In the genomic region with DNA sequence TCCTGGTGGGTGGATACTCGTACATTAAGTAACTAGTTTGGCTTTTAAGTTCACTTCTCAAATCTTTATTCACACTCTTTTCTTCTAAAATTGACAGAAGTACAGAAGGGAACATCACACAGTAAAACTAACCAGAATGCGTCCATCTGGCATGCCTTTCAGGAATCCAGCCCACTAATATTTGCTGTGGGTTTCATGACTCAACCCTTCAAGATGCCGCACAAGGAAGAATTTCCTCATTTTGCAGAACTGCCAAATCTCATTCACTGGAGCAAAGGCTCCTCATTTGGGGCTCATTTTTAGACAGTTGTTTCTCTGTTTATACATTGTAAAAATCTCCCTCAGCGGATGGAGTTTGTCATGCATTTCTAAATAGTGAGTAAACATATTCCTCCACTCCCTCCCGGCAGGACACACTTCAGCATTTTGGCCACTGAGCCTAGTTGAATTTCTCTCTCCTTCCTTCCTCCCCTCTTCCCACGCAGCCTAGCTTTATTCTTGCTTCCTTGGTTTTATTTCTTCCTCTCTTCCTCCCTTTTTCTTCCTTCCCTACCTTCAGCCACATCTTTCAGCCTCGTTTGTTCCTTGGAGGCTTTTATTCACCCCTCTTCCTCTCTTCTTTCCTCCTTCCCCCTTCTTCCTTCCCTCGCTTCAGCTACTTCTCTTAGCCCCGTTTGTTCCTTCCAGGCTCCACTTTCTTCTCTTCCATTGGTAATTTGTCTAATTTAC, we compare ENCODE assay signal across 8 cellular contexts.
DNase-seq lines count a peak whose midpoint lies in the region; ATAC-seq and TF ChIP-seq lines count a peak whose summit lies in the region.

No MANE protein-coding gene starts in this region.

- H3K9me3 ChIP-seq in cardiac muscle cell (ENCODE audit: low read depth): no peaks in the 10 kb centered on the region
- no peaks in the 10 kb centered on the region for H3K9me3 ChIP-seq in trophoblast cell (ENCODE audit: insufficient read depth, low read depth, low read length)

- no peak overlapping the region for H2BK12ac ChIP-seq in trophoblast cell (ENCODE audit: low read length)

- WGBS in trophoblast cell (ENCODE audit: extremely low coverage, insufficient coverage, insufficient read length): no CpG with 5 or more reads among the region's 9 CpGs

- H2AK5ac ChIP-seq in trophoblast cell (ENCODE audit: low read length): no peak overlapping the region

- peaks cover 0 to 8% (median 0%) of the 10 kb centered on the region in 7 donors for H3K9me3 Mint-ChIP-seq in CD14-positive monocyte
- no peaks in the 10 kb centered on the region for H3K9me3 Mint-ChIP-seq in activated CD8-positive, alpha-beta T cell treated with anti-CD3 and anti-CD28 coated beads for 36 hours

- H4K8ac ChIP-seq in trophoblast cell (ENCODE audit: low read depth, low read length): no peak overlapping the region

- peak overlapping the region; percentile 63 to 84 (median 81) for H3K27ac Mint-ChIP-seq in CD14-positive monocyte
- no peak overlapping the region for H3K27ac Mint-ChIP-seq in activated CD8-positive, alpha-beta T cell treated with anti-CD3 and anti-CD28 coated beads for 36 hours

- H3K4ac ChIP-seq in trophoblast cell (ENCODE audit: low read depth, low read length): no peak overlapping the region

- H3K36me3 ChIP-seq in cardiac muscle cell (no peaks in the 10 kb centered on the region), trophoblast cell (ENCODE audit: control insufficient read depth in 1 of 2, insufficient read depth in 2 of 2, low read length in 2 of 2) (no peaks in the 10 kb centered on the region)

- ATAC-seq in activated CD8-positive, alpha-beta T cell treated with anti-CD3 and anti-CD28 coated beads for 36 hours: no peak
- ATAC-seq in HG03342 (IDR thresholded peaks at IDR 0.05; ENCODE audit: unreplicated experiment): no peak
- no peak for ATAC-seq in HG03159 (IDR thresholded peaks at IDR 0.05; ENCODE audit: unreplicated experiment)
- no peak for ATAC-seq in HG02642 (IDR thresholded peaks at IDR 0.05; ENCODE audit: poor library complexity, unreplicated experiment)

- H3K27ac ChIP-seq in cardiac muscle cell (no peak overlapping the region), trophoblast cell (ENCODE audit: low read depth, low read length) (peak overlapping the region; percentile 54)

- H3K27me3 ChIP-seq in cardiac muscle cell (no peaks in the 10 kb centered on the region), trophoblast cell (ENCODE audit: insufficient read depth, low read length) (no peaks in the 10 kb centered on the region)

- CTCF ChIA-PET in activated CD8-positive, alpha-beta T cell treated with anti-CD3 and anti-CD28 coated beads for 36 hours (lab: Charles Lee): interaction anchor here (1.1 kb wide), 1 partner anchor 18 kb away, joined by 3 read pairs; no protein-coding TSS in a partner anchor

- peaks cover 10% of the 10 kb centered on the region for H3K4me1 ChIP-seq in cardiac muscle cell (ENCODE audit: low read depth)
- peaks cover 0 to 5% of the 10 kb centered on the region in 2 experiments for H3K4me1 ChIP-seq in trophoblast cell (ENCODE audit: control insufficient read depth in 1 of 2, insufficient read depth in 2 of 2, low read length in 2 of 2)

- POLR2A ChIA-PET in activated CD8-positive, alpha-beta T cell treated with anti-CD3 and anti-CD28 coated beads for 36 hours (lab: Charles Lee): no interaction called here

- H2BK5ac ChIP-seq in trophoblast cell (ENCODE audit: low read depth, low read length, poor library complexity): no peak overlapping the region

- DNase-seq in CD14-positive monocyte (ENCODE audit: low spot score) (no peak), cardiac muscle cell (ENCODE audit: low read depth in 1 of 2, low spot score in 1 of 2) (peak in 1 of 2 donors; percentile 97), trophoblast cell (peak; percentile 62 to 85)
- DNase-seq in Jurkat, Clone E6-1 (ENCODE audit: low read depth, low spot score): no peak
- no peak for DNase-seq in activated CD8-positive, alpha-beta T cell treated with anti-CD3 and anti-CD28 coated beads for 36 hours

- H3K4me1 Mint-ChIP-seq in CD14-positive monocyte: peaks cover 33% of the 10 kb centered on the region
- peaks cover 12% of the 10 kb centered on the region for H3K4me1 Mint-ChIP-seq in activated CD8-positive, alpha-beta T cell treated with anti-CD3 and anti-CD28 coated beads for 36 hours (ENCODE audit: low read depth)

- peak overlapping the region; percentile 25 for H2BK120ac ChIP-seq in trophoblast cell (ENCODE audit: insufficient read depth, low read length, poor library complexity)

- H3K79me2 ChIP-seq in trophoblast cell (ENCODE audit: control insufficient read depth, insufficient read depth, low read length, poor library complexity): peaks cover 3% of the 10 kb centered on the region

- peaks cover 11 to 18% (median 14%) of the 10 kb centered on the region in 3 donors for H3K27me3 Mint-ChIP-seq in CD14-positive monocyte (ENCODE audit: low read depth in 3 of 3)
- H3K27me3 Mint-ChIP-seq in activated CD8-positive, alpha-beta T cell treated with anti-CD3 and anti-CD28 coated beads for 36 hours: peaks cover 21% of the 10 kb centered on the region

- H3K79me1 ChIP-seq in trophoblast cell (ENCODE audit: low read length): peaks cover 7% of the 10 kb centered on the region

- intact Hi-C loops in CD14-positive monocyte (cut with micrococcal nuclease): loop anchor here in 1 of 2 donors (10.0 kb wide), 1 partner anchor 105 kb away; no protein-coding TSS in a partner anchor
- intact Hi-C loops in activated CD8-positive, alpha-beta T cell treated with anti-CD3 and anti-CD28 coated beads for 36 hours (cut with micrococcal nuclease): no loop called here

- H3K18ac ChIP-seq in trophoblast cell (ENCODE audit: low read length): no peak overlapping the region

- peak overlapping the region; percentile 83 for H3K4me2 ChIP-seq in trophoblast cell (ENCODE audit: low read length)

- H2AFZ ChIP-seq in trophoblast cell (ENCODE audit: insufficient read depth, low read length, poor library complexity): no peak overlapping the region

- H3K14ac ChIP-seq in trophoblast cell (ENCODE audit: low read length): no peak overlapping the region

- no peak overlapping the region for H4K91ac ChIP-seq in trophoblast cell (ENCODE audit: low read depth, low read length)

- TF ChIP-seq CTCF in CD14-positive monocyte (IDR thresholded peaks at IDR 0.05): no peak
- TF ChIP-seq CTCF in activated CD8-positive, alpha-beta T cell treated with anti-CD3 and anti-CD28 coated beads for 36 hours (IDR thresholded peaks at IDR 0.05): no peak
- TF ChIP-seq CTCF in cardiac muscle cell (IDR thresholded peaks at IDR 0.05; ENCODE audit: low read depth, low read length): no peak

- no peak overlapping the region for H3K9ac ChIP-seq in trophoblast cell (ENCODE audit: low read length)

- no peak overlapping the region for H4K12ac ChIP-seq in trophoblast cell (ENCODE audit: low read depth, low read length)

- H3K4me3 Mint-ChIP-seq in CD14-positive monocyte: peak overlapping the region; percentile 83 to 92
- peak overlapping the region; percentile 70 for H3K4me3 Mint-ChIP-seq in activated CD8-positive, alpha-beta T cell treated with anti-CD3 and anti-CD28 coated beads for 36 hours

- peaks cover 0 to 5% of the 10 kb centered on the region in 2 donors for H3K36me3 Mint-ChIP-seq in CD14-positive monocyte
- H3K36me3 Mint-ChIP-seq in activated CD8-positive, alpha-beta T cell treated with anti-CD3 and anti-CD28 coated beads for 36 hours (ENCODE audit: low read depth): no peaks in the 10 kb centered on the region

- no peak overlapping the region for H3K23ac ChIP-seq in trophoblast cell (ENCODE audit: low read length)

- H3K4me3 ChIP-seq in Jurkat, Clone E6-1 (ENCODE audit: low read length): peak overlapping the region; percentile 72
- peak overlapping the region; percentile 54 for H3K4me3 ChIP-seq in cardiac muscle cell
- no peak overlapping the region for H3K4me3 ChIP-seq in trophoblast cell (ENCODE audit: low read depth, low read length)

Comparison
In these comparisons a context has a peak if more than half of its experiments do, and no peak if none do; other contexts are left out.
1. DNase-seq: peak in trophoblast cell (2 of 2); none in CD14-positive monocyte (single experiment), Jurkat, Clone E6-1 (single experiment) and activated CD8-positive, alpha-beta T cell treated with anti-CD3 and anti-CD28 coated beads for 36 hours (single experiment).